Comparison of ENCODE assay signal across 1 cellular context in genomic region chr13:106513608-106514007, GRCh38.
TF ChIP-seq lines count a peak whose summit lies in the region.

No MANE protein-coding gene starts in this region.

TF ChIP-seq in SK-N-SH, 30 proteins besides CTCF, POLR2A, EP300 and RAD21:
- TF ChIP-seq GABPA (IDR thresholded peaks at IDR 0.05; ENCODE audit: low read depth) (no peak), TAF1 (IDR thresholded peaks at IDR 0.05; ENCODE audit: borderline replicate concordance, low read depth, low read length) (no peak)
